ENCODE assay signal across 26 cellular contexts in genomic region chr12:123787466-123787865, GRCh38.
"Had no signal": no experiment of that assay in that cellular context is flagged by ENCODE, and none has a peak within 500 bp of the region (broad histone marks: within the 10 kb centered on the region; RNA-seq: fewer than 3 reads in every experiment).

No MANE protein-coding gene starts in this region.

- DNase-seq: activated CD4-positive, alpha-beta T cell treated with anti-CD3 and anti-CD28 coated beads for 36 hours; activated CD8-positive, alpha-beta memory T cell treated with anti-CD3 and anti-CD28 coated beads, Interleukin-2, amount 50 U/mL, for 4 hours; activated CD8-positive, alpha-beta T cell treated with anti-CD3 and anti-CD28 coated beads for 36 hours; activated gamma-delta T cell treated with Interleukin-2 at 50 U/mL for 16 hours; activated naive CD4-positive, alpha-beta T cell treated with anti-CD3 and anti-CD28 coated beads, Interleukin-2, amount 10 ng/mL, durations not matched to agents 7 days and 5 days; activated naive CD8-positive, alpha-beta T cell treated with anti-CD3 and anti-CD28 coated beads for 36 hours; activated T-cell treated with anti-CD3 and anti-CD28 coated beads, Interleukin-2, amount 50 U/mL, for 72 hours; adrenal gland; anterior cingulate cortex; Kasumi-1; NCI-H1105 treated with DMSO at 0.1 percent for 48 hours; NCI-H1436 treated with DMSO at 0.1 percent for 48 hours; NCI-H1930; NCI-H2171; NCI-H226; NCI-H526; NCI-H774; NK-92 treated with Interleukin-12 subunit alpha and Interleukin-12 subunit beta, amount 100 ng/mL, for 24 hours; OCI-M1; RPMI8226; SJCRH30; SK-N-SH; T-helper 1 cell had no signal

- H3K36me3 ChIP-seq: adrenal gland, SJCRH30 had no signal

- H3K36me3 Mint-ChIP-seq: activated naive CD4-positive, alpha-beta T cell treated with anti-CD3 and anti-CD28 coated beads, Interleukin-2, amount 10 ng/mL, durations not matched to agents 7 days and 5 days; activated naive CD8-positive, alpha-beta T cell treated with anti-CD3 and anti-CD28 coated beads for 36 hours had no signal

- H3K4me3 ChIP-seq: adrenal gland, SJCRH30 had no signal

- H3K9me3 Mint-ChIP-seq: activated CD8-positive, alpha-beta T cell treated with anti-CD3 and anti-CD28 coated beads for 36 hours; activated naive CD4-positive, alpha-beta T cell treated with anti-CD3 and anti-CD28 coated beads, Interleukin-2, amount 10 ng/mL, durations not matched to agents 7 days and 5 days; activated T-cell treated with anti-CD3 and anti-CD28 coated beads, Interleukin-2, amount 50 U/mL, for 72 hours; activated T-helper 2 cell treated with anti-CD3 and anti-CD28 coated beads, Interferon-gamma antibody, Interleukin-2, Interleukin-4, amounts not matched to agents 10 μg/mL and 5 μg/mL and 100 μg/mL, durations not matched to agents 14 hours and 24 hours and 36 hours had no signal

- H3K9ac ChIP-seq: SK-N-SH had no signal

- H3K9me3 ChIP-seq: adrenal gland, SJCRH30, SK-N-SH had no signal

- H3K27ac Mint-ChIP-seq: activated CD4-positive, alpha-beta T cell treated with anti-CD3 and anti-CD28 coated beads for 36 hours; activated CD8-positive, alpha-beta T cell treated with anti-CD3 and anti-CD28 coated beads for 36 hours; activated naive CD4-positive, alpha-beta T cell treated with anti-CD3 and anti-CD28 coated beads, Interleukin-2, amount 10 ng/mL, durations not matched to agents 7 days and 5 days; activated naive CD8-positive, alpha-beta T cell treated with anti-CD3 and anti-CD28 coated beads for 36 hours; activated T-cell treated with anti-CD3 and anti-CD28 coated beads, Interleukin-2, amount 50 U/mL, for 72 hours; activated T-helper 2 cell treated with anti-CD3 and anti-CD28 coated beads, Interferon-gamma antibody, Interleukin-2, Interleukin-4, amounts not matched to agents 10 μg/mL and 5 μg/mL and 100 μg/mL, durations not matched to agents 14 hours and 24 hours and 36 hours had no signal

- H3K27ac ChIP-seq: adrenal gland, SJCRH30, VCaP had no signal

- H3K27me3 Mint-ChIP-seq: activated CD8-positive, alpha-beta T cell treated with anti-CD3 and anti-CD28 coated beads for 36 hours; activated naive CD8-positive, alpha-beta T cell treated with anti-CD3 and anti-CD28 coated beads for 36 hours had no signal

- H3K27me3 ChIP-seq: adrenal gland, SJCRH30 had no signal

- H3K4me2 ChIP-seq: SK-N-SH had no signal

- H3K4me1 ChIP-seq: adrenal gland, SJCRH30 had no signal

- ATAC-seq: activated CD4-positive, alpha-beta T cell treated with anti-CD3 and anti-CD28 coated beads for 36 hours; activated CD8-positive, alpha-beta T cell treated with anti-CD3 and anti-CD28 coated beads for 36 hours; activated T-cell treated with anti-CD3 and anti-CD28 coated beads, Interleukin-2, amount 50 U/mL, for 72 hours; Right ventricle myocardium inferior had no signal

- H3K4me3 Mint-ChIP-seq: activated CD4-positive, alpha-beta T cell treated with anti-CD3 and anti-CD28 coated beads for 36 hours; activated CD8-positive, alpha-beta T cell treated with anti-CD3 and anti-CD28 coated beads for 36 hours; activated naive CD4-positive, alpha-beta T cell treated with anti-CD3 and anti-CD28 coated beads, Interleukin-2, amount 10 ng/mL, durations not matched to agents 7 days and 5 days; activated naive CD8-positive, alpha-beta T cell treated with anti-CD3 and anti-CD28 coated beads for 36 hours; activated T-cell treated with anti-CD3 and anti-CD28 coated beads, Interleukin-2, amount 50 U/mL, for 72 hours had no signal

- H3K4me1 Mint-ChIP-seq: activated CD4-positive, alpha-beta T cell treated with anti-CD3 and anti-CD28 coated beads for 36 hours; activated naive CD4-positive, alpha-beta T cell treated with anti-CD3 and anti-CD28 coated beads, Interleukin-2, amount 10 ng/mL, durations not matched to agents 7 days and 5 days; activated naive CD8-positive, alpha-beta T cell treated with anti-CD3 and anti-CD28 coated beads for 36 hours had no signal
